8 cellular contexts compared by ENCODE assay signal in the genomic region with DNA sequence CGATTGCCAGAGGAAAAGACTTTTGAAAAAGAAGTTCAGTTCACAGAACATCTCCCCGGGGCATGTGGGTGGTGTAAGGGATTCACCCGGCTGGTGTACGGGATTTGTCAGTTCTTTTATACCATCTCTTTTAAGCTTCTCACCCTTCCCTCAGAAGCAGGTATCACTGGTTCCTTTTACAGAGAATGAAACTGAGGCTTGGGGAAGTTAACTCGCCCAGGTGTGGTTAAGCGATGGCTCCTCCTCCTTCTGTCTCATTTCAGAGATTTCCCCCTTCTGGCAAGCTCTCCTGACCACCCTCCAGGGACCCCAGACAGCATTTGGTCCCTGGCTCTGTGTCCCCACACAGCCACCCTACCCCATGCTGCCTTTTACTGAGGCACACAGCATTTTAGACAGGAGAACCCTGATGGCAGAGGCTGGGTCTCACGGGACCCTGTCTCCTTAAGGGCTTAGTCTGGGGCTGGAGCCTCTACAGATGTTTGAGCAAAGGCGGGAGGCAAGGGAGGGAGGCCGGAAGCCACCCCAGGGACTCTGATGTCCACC. TPM values are rescaled to one million over a fixed set of nuclear protein-coding genes. Genes with fewer than 3 reads are reported as not detected.
A peak's percentile ranks its signal among the peaks of the same experiment; 100 is the strongest.
DNase-seq lines count a peak whose midpoint lies in the region; ATAC-seq lines count a peak whose summit lies in the region.

No MANE protein-coding gene starts in this region.

- H3K9me3 Mint-ChIP-seq in IgD-negative memory B cell, result no peaks in the 10 kb centered on the region
- H3K9me3 Mint-ChIP-seq in activated naive CD4-positive, alpha-beta T cell treated with anti-CD3 and anti-CD28 coated beads, Interleukin-2, amount 50 U/mL, for 72 hours, result no peaks in the 10 kb centered on the region

- H3K4me1 Mint-ChIP-seq in IgD-negative memory B cell, result peaks cover 36 to 60% (median 45%) of the 10 kb centered on the region in 3 donors

- no peak overlapping the region for H3K9ac ChIP-seq in rectal smooth muscle tissue (ENCODE audit: low read length)

- peak overlapping the region; percentile 83 to 97 (median 90) for H3K4me3 Mint-ChIP-seq in IgD-negative memory B cell

- H3K36me3 ChIP-seq in rectal smooth muscle tissue (ENCODE audit: control insufficient read depth, insufficient read depth, low read length) (no peaks in the 10 kb centered on the region), H7 (replicated peaks; ENCODE audit: control insufficient read depth, insufficient read depth, low read length) (no peaks in the 10 kb centered on the region)

- H3K4me3 ChIP-seq in rectal smooth muscle tissue (ENCODE audit: low read length) (peak overlapping the region; percentile 23), H7 (ENCODE audit: insufficient read depth, low read depth, low read length) (no peak overlapping the region)

- H3K27ac ChIP-seq in rectal smooth muscle tissue (ENCODE audit: low read depth, low read length), result no peak overlapping the region

- H3K4me1 ChIP-seq in rectal smooth muscle tissue (ENCODE audit: control insufficient read depth, insufficient read depth, low read length), result peaks cover 5% of the 10 kb centered on the region

- peaks cover 4% of the 10 kb centered on the region for H3K36me3 Mint-ChIP-seq in IgD-negative memory B cell
- H3K36me3 Mint-ChIP-seq in activated naive CD4-positive, alpha-beta T cell treated with anti-CD3 and anti-CD28 coated beads, Interleukin-2, amount 50 U/mL, for 72 hours, result peaks cover 7 to 8% of the 10 kb centered on the region in 2 donors

- H3K27me3 Mint-ChIP-seq in IgD-negative memory B cell, result no peaks in the 10 kb centered on the region

- H3K27me3 ChIP-seq in rectal smooth muscle tissue (ENCODE audit: control insufficient read depth, insufficient read depth, low read length), result no peaks in the 10 kb centered on the region
- no peaks in the 10 kb centered on the region for H3K27me3 ChIP-seq in H7 (ENCODE audit: control insufficient read depth, insufficient read depth, low read length)

- DNase-seq in activated naive CD4-positive, alpha-beta T cell treated with Interleukin-2 at 50 U/mL for 16 hours, result peak; percentile 67
- DNase-seq in activated naive CD4-positive, alpha-beta T cell (lab: John Stamatoyannopoulos, UW), result no peak
- DNase-seq in activated naive CD4-positive, alpha-beta T cell treated with anti-CD3 and anti-CD28 coated beads, Interleukin-2, amount 50 U/mL, for 72 hours (ENCODE audit: low spot score in 2 of 2), result peak; percentile 66 to 73
- no peak for DNase-seq in ecto neural progenitor cell (ENCODE audit: low spot score)
- no peak for DNase-seq in H7
- DNase-seq in DMS 273 treated with DMSO at 0.1 percent for 48 hours (lab: John Stamatoyannopoulos, UW), result no peak

- H3K27ac Mint-ChIP-seq in IgD-negative memory B cell, result peak overlapping the region; percentile 95 to 99 (median 98)
- H3K27ac Mint-ChIP-seq in activated naive CD4-positive, alpha-beta T cell treated with anti-CD3 and anti-CD28 coated beads, Interleukin-2, amount 50 U/mL, for 72 hours, result peak overlapping the region; percentile 98

- ATAC-seq in activated naive CD4-positive, alpha-beta T cell treated with anti-CD3 and anti-CD28 coated beads, Interleukin-2, amount 50 U/mL, for 72 hours, result peak; percentile 17 to 40

RNA-seq across cellular contexts. Expression of gene ECE1, which starts 2.8 kb away (rescaled TPM):
- polyA plus RNA-seq in IgD-negative memory B cell, result 58.6 TPM
- total RNA-seq in activated naive CD4-positive, alpha-beta T cell treated with anti-CD3 and anti-CD28 coated beads, Interleukin-2, amount 50 U/mL, for 72 hours, result 100 to 1,000 TPM; 111 to 118 TPM
- 46.4 and 53.8 TPM in 2 replicates for total RNA-seq in H7 (2014; rRNA removed; shearing (Covaris generic))

Comparison
In these comparisons a context has a peak if more than half of its experiments do, and no peak if none do; other contexts are left out.
1. DNase-seq: peak in activated naive CD4-positive, alpha-beta T cell treated with Interleukin-2 at 50 U/mL for 16 hours (single experiment) and activated naive CD4-positive, alpha-beta T cell treated with anti-CD3 and anti-CD28 coated beads, Interleukin-2, amount 50 U/mL, for 72 hours (2 of 2); none in activated naive CD4-positive, alpha-beta T cell (0 of 4), ecto neural progenitor cell (single experiment), H7 (single experiment) and DMS 273 treated with DMSO at 0.1 percent for 48 hours (single experiment).